Comparison of ENCODE assay signal across 27 cellular contexts in genomic region chr19:52516191-52516590, GRCh38.
"Had no signal": no experiment of that assay in that cellular context is flagged by ENCODE, and none has a peak within 500 bp of the region (broad histone marks: within the 10 kb centered on the region; RNA-seq: fewer than 3 reads in every experiment).

No MANE protein-coding gene starts in this region.

- H3K4me1 ChIP-seq: left lung, parathyroid adenoma, right atrium auricular region, suprapubic skin, tibial artery, upper lobe of right lung had no signal

- H3K9me3 ChIP-seq: neutrophil had no signal

- H3K4me1 Mint-ChIP-seq: naive thymus-derived CD8-positive, alpha-beta T cell; neural progenitor cell; stimulated activated effector memory CD8-positive, alpha-beta T cell treated with anti-CD3 and anti-CD28 coated beads, Interleukin-12 subunit alpha, Interleukin-12 subunit beta, amount 100 ng/mL, for 72 hours had no signal

- H2AFZ ChIP-seq: neural progenitor cell, parathyroid adenoma had no signal

- H3K9ac ChIP-seq: neural progenitor cell, parathyroid adenoma had no signal

- H3K4me2 ChIP-seq: neural progenitor cell had no signal

- H3K27ac ChIP-seq: left lung, neural progenitor cell, neutrophil, parathyroid adenoma, right atrium auricular region, skin epidermis, suprapubic skin, thoracic aorta, tibial artery, upper lobe of right lung had no signal

- DNase-seq: hippocampal formation; immature natural killer cell; kidney; left colon; left lung; naive thymus-derived CD8-positive, alpha-beta T cell; nephron progenitor cell; occipital lobe; stimulated activated CD4-positive, alpha-beta T cell treated with anti-CD3 and anti-CD28 coated beads, Interleukin-12 subunit alpha, Interleukin-12 subunit beta, amount 100 ng/mL, for 4 hours; stimulated activated CD4-positive, alpha-beta T cell treated with anti-CD3 and anti-CD28 coated beads, Interleukin-15, amount 100 ng/mL, for 24 hours; stimulated activated CD4-positive, alpha-beta T cell treated with anti-CD3 and anti-CD28 coated beads, Interleukin-2, amount 100 ng/mL, for 24 hours; stimulated activated CD4-positive, alpha-beta T cell treated with anti-CD3 and anti-CD28 coated beads, Interleukin-4, amount 100 ng/mL, for 24 hours; stimulated activated naive CD4-positive, alpha-beta T cell; tibial artery; trophoblast cell; upper lobe of right lung had no signal

- H3K27ac Mint-ChIP-seq: immature natural killer cell; naive thymus-derived CD8-positive, alpha-beta T cell; nephron progenitor cell; neural progenitor cell; stimulated activated effector memory CD8-positive, alpha-beta T cell treated with anti-CD3 and anti-CD28 coated beads, Interleukin-12 subunit alpha, Interleukin-12 subunit beta, amount 100 ng/mL, for 72 hours; stimulated activated naive CD8-positive, alpha-beta T cell treated with anti-CD3 and anti-CD28 coated beads, Interleukin-15, Interleukin-2, amounts not matched to agents 100 ng/mL and 50 ng/mL, for 24 hours had no signal

- H3K27me3 ChIP-seq: neural progenitor cell, neutrophil, right atrium auricular region, suprapubic skin, tibial artery, upper lobe of right lung had no signal

- ATAC-seq: left colon; left lung; naive thymus-derived CD8-positive, alpha-beta T cell; sciatic nerve; stimulated activated effector memory CD8-positive, alpha-beta T cell treated with anti-CD3 and anti-CD28 coated beads, Interleukin-12 subunit alpha, Interleukin-12 subunit beta, amount 100 ng/mL, for 72 hours; upper lobe of right lung had no signal

- H3K36me3 Mint-ChIP-seq: stimulated activated effector memory CD8-positive, alpha-beta T cell treated with anti-CD3 and anti-CD28 coated beads, Interleukin-12 subunit alpha, Interleukin-12 subunit beta, amount 100 ng/mL, for 72 hours had no signal

- H3K79me2 ChIP-seq: parathyroid adenoma had no signal

- H3K36me3 ChIP-seq: neural progenitor cell, neutrophil, thoracic aorta, upper lobe of right lung had no signal

- H3K4me3 Mint-ChIP-seq: immature natural killer cell; nephron progenitor cell; neural progenitor cell; stimulated activated effector memory CD8-positive, alpha-beta T cell treated with anti-CD3 and anti-CD28 coated beads, Interleukin-12 subunit alpha, Interleukin-12 subunit beta, amount 100 ng/mL, for 72 hours; stimulated activated naive CD8-positive, alpha-beta T cell treated with anti-CD3 and anti-CD28 coated beads, Interleukin-15, Interleukin-2, amounts not matched to agents 100 ng/mL and 50 ng/mL, for 24 hours had no signal

- H3K4me3 ChIP-seq: left lung, lung, neural progenitor cell, right atrium auricular region, skin epidermis, suprapubic skin, thoracic aorta, tibial artery, upper lobe of right lung had no signal
